Comparison of ENCODE assay signal across 1 cellular context in genomic region chr14:94058674-94059138, GRCh38.
TF ChIP-seq lines count a peak whose summit lies in the region.

No MANE protein-coding gene starts in this region.

TF ChIP-seq in liver, 16 proteins besides CTCF, POLR2A, EP300 and RAD21:
- TF ChIP-seq ZBTB33 (IDR thresholded peaks at IDR 0.05) (no peak), HNF4A (conservative IDR thresholded peaks at IDR 0.05) (peak; percentile 61 to 85), REST (IDR thresholded peaks at IDR 0.05) (peak; percentile 81), GABPA (IDR thresholded peaks at IDR 0.05 in 1 of 2, conservative IDR thresholded peaks at IDR 0.05 in 1 of 2) (peak in 1 of 2 donors; percentile 56), FOXA2 (IDR thresholded peaks at IDR 0.05) (peak; percentile 94), NR2F2 (IDR thresholded peaks at IDR 0.05) (no peak), YY1 (IDR thresholded peaks at IDR 0.05) (peak; percentile 54), TAF1 (conservative IDR thresholded peaks at IDR 0.05) (no peak), RXRA (IDR thresholded peaks at IDR 0.05) (peak; percentile 71 to 87), JUND (IDR thresholded peaks at IDR 0.05) (peak in 1 of 2 donors; percentile 39), EGR1 (IDR thresholded peaks at IDR 0.05; ENCODE audit: low read depth in 2 of 2) (no peak), SP1 (IDR thresholded peaks at IDR 0.05) (peak; percentile 79), HNF4G (IDR thresholded peaks at IDR 0.05) (no peak), FOXA1 (IDR thresholded peaks at IDR 0.05) (peak; percentile 65)
- TF ChIP-seq, protein P1, sequence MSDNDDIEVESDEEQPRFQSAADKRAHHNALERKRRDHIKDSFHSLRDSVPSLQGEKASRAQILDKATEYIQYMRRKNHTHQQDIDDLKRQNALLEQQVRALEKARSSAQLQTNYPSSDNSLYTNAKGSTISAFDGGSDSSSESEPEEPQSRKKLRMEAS (IDR thresholded peaks at IDR 0.05) = peak; percentile 46
- TF ChIP-seq, protein P2, sequence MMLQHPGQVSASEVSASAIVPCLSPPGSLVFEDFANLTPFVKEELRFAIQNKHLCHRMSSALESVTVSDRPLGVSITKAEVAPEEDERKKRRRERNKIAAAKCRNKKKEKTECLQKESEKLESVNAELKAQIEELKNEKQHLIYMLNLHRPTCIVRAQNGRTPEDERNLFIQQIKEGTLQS (IDR thresholded peaks at IDR 0.05) = no peak
